Comparison of ENCODE assay signal across 24 cellular contexts in genomic region chr18:26040051-26040656, GRCh38. TPM values are rescaled to one million over a fixed set of nuclear protein-coding genes. Genes with fewer than 3 reads are reported as not detected.
DNase-seq lines count a peak whose midpoint lies in the region; ATAC-seq and TF ChIP-seq lines count a peak whose summit lies in the region.
"Had no signal": no experiment of that assay in that cellular context is flagged by ENCODE, and none has a peak within 500 bp of the region (broad histone marks: within the 10 kb centered on the region; RNA-seq: fewer than 3 reads in every experiment).

No MANE protein-coding gene starts in this region.

- no peak overlapping the region for H3K4me3 Mint-ChIP-seq in progenitor cell of endocrine pancreas (ENCODE audit: low read depth)
- H3K4me3 Mint-ChIP-seq: activated CD8-positive, alpha-beta T cell treated with anti-CD3 and anti-CD28 coated beads for 36 hours; activated T-cell treated with anti-CD3 and anti-CD28 coated beads, Interleukin-2, amount 50 U/mL, for 24 hours; naive B cell; stimulated activated naive CD8-positive, alpha-beta T cell treated with anti-CD3 and anti-CD28 coated beads, Interleukin-15, amount 100 ng/mL, for 72 hours had no signal

- H3K36me3 Mint-ChIP-seq in progenitor cell of endocrine pancreas (ENCODE audit: insufficient read depth) = peaks cover 14% of the 10 kb centered on the region

- ATAC-seq in HG03139 (IDR thresholded peaks at IDR 0.05; ENCODE audit: unreplicated experiment) (no peak), Right ventricle myocardium superior (ENCODE audit: poor library complexity) (no peak)
- ATAC-seq: activated CD8-positive, alpha-beta T cell treated with anti-CD3 and anti-CD28 coated beads for 36 hours; gastroesophageal sphincter; HepG2; right cardiac atrium; stimulated activated naive CD8-positive, alpha-beta T cell treated with anti-CD3 and anti-CD28 coated beads, Interleukin-15, amount 100 ng/mL, for 72 hours had no signal

- H3K4me3 ChIP-seq in HEK293 (ENCODE audit: low read depth, low read length) = no peak overlapping the region
- H3K4me3 ChIP-seq in SK-N-MC = no peak overlapping the region
- H3K4me3 ChIP-seq: cardiac muscle cell, gastroesophageal sphincter, ovary, tibial nerve had no signal

- POLR2A ChIA-PET in HEK293 (lab: Yijun Ruan, JAX) = no interaction called here

- H3K4me1 ChIP-seq in HEK293 (ENCODE audit: control insufficient read depth, insufficient read depth, low read length) = no peaks in the 10 kb centered on the region
- H3K4me1 ChIP-seq: gastroesophageal sphincter had no signal

- no peaks in the 10 kb centered on the region for H3K27me3 Mint-ChIP-seq in progenitor cell of endocrine pancreas
- H3K27me3 Mint-ChIP-seq: activated CD8-positive, alpha-beta T cell treated with anti-CD3 and anti-CD28 coated beads for 36 hours; activated T-cell treated with anti-CD3 and anti-CD28 coated beads, Interleukin-2, amount 50 U/mL, for 24 hours; naive B cell; stimulated activated naive CD8-positive, alpha-beta T cell treated with anti-CD3 and anti-CD28 coated beads, Interleukin-15, amount 100 ng/mL, for 72 hours had no signal

- peaks cover 6 to 27% of the 10 kb centered on the region in 2 experiments; a peak in 1 of 3 replicates for H3K36me3 ChIP-seq in HEK293 (ENCODE audit: control insufficient read depth in 2 of 2, insufficient read depth in 1 of 2, low read length in 2 of 2)
- H3K36me3 ChIP-seq in SK-N-MC (ENCODE audit: insufficient read depth, low read length) = peaks cover 43% of the 10 kb centered on the region
- H3K36me3 ChIP-seq: ovary had no signal

- H3K9ac ChIP-seq in SK-N-MC (ENCODE audit: insufficient read length) = no peak overlapping the region

- no peak for TF ChIP-seq CTCF in HEK293 (tag by site-specific recombination; IDR thresholded peaks at IDR 0.05)
- no peak for TF ChIP-seq CTCF in progenitor cell of endocrine pancreas (IDR thresholded peaks at IDR 0.05; ENCODE audit: unreplicated experiment)

- no peaks in the 10 kb centered on the region for H3K9me3 Mint-ChIP-seq in progenitor cell of endocrine pancreas (ENCODE audit: low read depth)
- H3K9me3 Mint-ChIP-seq: activated CD8-positive, alpha-beta T cell treated with anti-CD3 and anti-CD28 coated beads for 36 hours; activated T-cell treated with anti-CD3 and anti-CD28 coated beads, Interleukin-2, amount 50 U/mL, for 24 hours; stimulated activated naive CD8-positive, alpha-beta T cell treated with anti-CD3 and anti-CD28 coated beads, Interleukin-15, amount 100 ng/mL, for 72 hours had no signal

- H3K4me1 Mint-ChIP-seq in progenitor cell of endocrine pancreas (ENCODE audit: low read depth) = peaks cover 4% of the 10 kb centered on the region
- H3K4me1 Mint-ChIP-seq: stimulated activated naive CD8-positive, alpha-beta T cell treated with anti-CD3 and anti-CD28 coated beads, Interleukin-15, amount 100 ng/mL, for 72 hours had no signal

- H3K27ac ChIP-seq in HEK293 (ENCODE audit: extremely low read depth, low read depth, low read length) (no peak overlapping the region), SK-N-MC (peak overlapping the region; percentile 47; the same call in 1 of the 2 replicates), epithelial cell of prostate (no peak overlapping the region)
- H3K27ac ChIP-seq: cardiac muscle cell, gastroesophageal sphincter, ovary, tibial nerve had no signal

- CTCF ChIA-PET in HEK293 (lab: Yijun Ruan, JAX) = interaction anchor here (0.6 kb wide), 1 partner anchor 22 kb away, joined by 4 read pairs; no protein-coding TSS in a partner anchor

- intact Hi-C loops in Right ventricle myocardium superior (cut with DNase I) = no loop called here

- peak overlapping the region; percentile 33 for H3K27ac Mint-ChIP-seq in progenitor cell of endocrine pancreas
- H3K27ac Mint-ChIP-seq: activated CD8-positive, alpha-beta T cell treated with anti-CD3 and anti-CD28 coated beads for 36 hours had no signal

- DNase-seq in SK-N-MC (ENCODE audit: low read depth, low spot score) = no peak
- DNase-seq in epithelial cell of prostate (ENCODE audit: low read depth, low spot score) = peak; percentile 3
- no peak for DNase-seq in progenitor cell of endocrine pancreas (ENCODE audit: low spot score, unreplicated experiment)
- no peak for DNase-seq in Right ventricle myocardium superior
- DNase-seq in NCI-H2196 (lab: John Stamatoyannopoulos, UW; ENCODE audit: unreplicated experiment) = no peak
- DNase-seq: activated CD8-positive, alpha-beta T cell treated with anti-CD3 and anti-CD28 coated beads for 36 hours; activated naive CD4-positive, alpha-beta T cell; activated T-cell treated with anti-CD3 and anti-CD28 coated beads, Interleukin-2, amount 50 U/mL, for 24 hours; amniotic stem cell; GF-D8; kidney; mesenchymal stem cell; naive B cell; NCI-H2107; NCI-H510A; ovary; right cardiac atrium; stimulated activated naive CD8-positive, alpha-beta T cell treated with anti-CD3 and anti-CD28 coated beads, Interleukin-15, amount 100 ng/mL, for 72 hours had no signal

- no peaks in the 10 kb centered on the region for H3K9me3 ChIP-seq in HEK293 (ENCODE audit: control insufficient read depth, insufficient read depth, low read depth, low read length)
- no peaks in the 10 kb centered on the region for H3K9me3 ChIP-seq in SK-N-MC (ENCODE audit: low read depth, low read length)
- H3K9me3 ChIP-seq: gastroesophageal sphincter, ovary, tibial nerve had no signal

TF ChIP-seq in HEK293, 187 proteins besides CTCF, POLR2A, EP300 and RAD21:
- TF ChIP-seq, protein P1, sequence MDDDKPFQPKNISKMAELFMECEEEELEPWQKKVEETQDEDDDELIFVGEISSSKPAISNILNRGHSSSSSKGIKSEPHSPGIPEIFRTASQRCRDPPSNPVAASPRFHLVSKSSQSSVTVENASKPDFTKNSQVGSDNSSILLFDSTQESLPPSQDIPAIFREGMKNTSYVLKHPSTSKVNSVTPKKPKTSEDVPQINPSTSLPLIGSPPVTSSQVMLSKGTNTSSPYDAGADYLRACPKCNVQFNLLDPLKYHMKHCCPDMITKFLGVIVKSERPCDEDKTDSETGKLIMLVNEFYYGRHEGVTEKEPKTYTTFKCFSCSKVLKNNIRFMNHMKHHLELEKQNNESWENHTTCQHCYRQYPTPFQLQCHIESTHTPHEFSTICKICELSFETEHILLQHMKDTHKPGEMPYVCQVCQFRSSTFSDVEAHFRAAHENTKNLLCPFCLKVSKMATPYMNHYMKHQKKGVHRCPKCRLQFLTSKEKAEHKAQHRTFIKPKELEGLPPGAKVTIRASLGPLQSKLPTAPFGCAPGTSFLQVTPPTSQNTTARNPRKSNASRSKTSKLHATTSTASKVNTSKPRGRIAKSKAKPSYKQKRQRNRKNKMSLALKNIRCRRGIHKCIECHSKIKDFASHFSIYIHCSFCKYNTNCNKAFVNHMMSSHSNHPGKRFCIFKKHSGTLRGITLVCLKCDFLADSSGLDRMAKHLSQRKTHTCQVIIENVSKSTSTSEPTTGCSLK (tag by site-specific recombination; IDR thresholded peaks at IDR 0.05) = no peak
- no peak for TF ChIP-seq BCL11B (tag by site-specific recombination; IDR thresholded peaks at IDR 0.05; ENCODE audit: low read depth)
- peak; percentile 52 for TF ChIP-seq FEZF1 (tag by site-specific recombination; IDR thresholded peaks at IDR 0.05)
TF ChIP-seq in HEK293: peak in this region for 1.

RNA-seq across cellular contexts. Expression of gene SS18, which starts 50.3 kb away (rescaled TPM):
- total RNA-seq in progenitor cell of endocrine pancreas (84.4 and 88.2 TPM in 2 replicates), Right ventricle myocardium superior (23.5 TPM)
